ENCODE assay signal across 12 cellular contexts in the genomic region with DNA sequence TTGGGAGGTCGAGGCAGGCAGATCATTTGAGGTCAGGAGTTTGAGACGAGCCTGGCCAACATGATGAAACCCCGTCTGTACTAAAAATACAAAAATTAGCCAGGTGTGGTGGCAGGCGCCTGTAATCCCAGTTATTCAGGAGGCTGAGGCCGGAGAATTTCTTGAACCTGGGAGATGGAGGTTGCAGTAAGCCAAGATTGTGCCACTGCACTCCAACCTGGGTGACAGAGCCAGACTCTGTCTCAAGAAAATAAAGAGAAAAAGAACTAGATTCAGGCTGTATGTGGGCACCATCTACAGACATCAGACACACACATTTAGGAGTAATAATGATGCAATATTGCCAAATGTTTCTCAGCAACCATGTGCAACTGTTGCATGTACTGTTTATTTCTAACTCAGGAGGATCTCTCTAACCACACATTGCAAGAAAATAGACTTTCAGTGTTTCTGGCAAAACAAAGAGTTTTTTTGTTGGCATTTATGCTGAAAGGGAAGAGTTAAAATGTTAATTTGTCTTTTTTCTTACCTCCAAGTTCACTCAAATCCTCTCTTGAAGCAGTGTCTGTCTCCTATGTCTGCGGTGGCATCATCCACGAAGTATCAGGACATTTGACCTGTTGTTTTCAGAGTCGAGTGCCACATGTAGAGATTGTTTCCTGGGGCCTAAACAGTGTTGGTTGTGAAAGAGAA. TPM values are rescaled to one million over a fixed set of nuclear protein-coding genes. Genes with fewer than 3 reads are reported as not detected.
DNase-seq lines count a peak whose midpoint lies in the region; ATAC-seq and TF ChIP-seq lines count a peak whose summit lies in the region.
"Had no signal": no experiment of that assay in that cellular context is flagged by ENCODE, and none has a peak within 500 bp of the region (broad histone marks: within the 10 kb centered on the region; RNA-seq: fewer than 3 reads in every experiment).

No MANE protein-coding gene starts in this region.

- DNase-seq in CD14-positive monocyte (ENCODE audit: low spot score) (no peak), adrenal gland (peak in 5 of 7 donors; percentile 1 to 11 (median 6)), neural progenitor cell (ENCODE audit: low spot score) (no peak), NCI-H1048 (lab: John Stamatoyannopoulos, UW) (no peak), Kasumi-1 (lab: John Stamatoyannopoulos, UW) (no peak)
- DNase-seq: activated CD4-positive, CD25-positive, alpha-beta regulatory T cell treated with anti-CD3 and anti-CD28 coated beads, Interleukin-2, amount 50 U/mL, for 72 hours had no signal

- ATAC-seq in HG03520 (IDR thresholded peaks at IDR 0.05; ENCODE audit: unreplicated experiment) = no peak
- ATAC-seq in esophagus mucosa = no peak

- H3K9me3 ChIP-seq in adrenal gland (replicated peaks in 1 of 3) (no peaks in the 10 kb centered on the region), neural progenitor cell (ENCODE audit: low read depth) (no peaks in the 10 kb centered on the region)

- H2AFZ ChIP-seq in neural progenitor cell (replicated peaks) = no peak overlapping the region

- peak overlapping the region; percentile 43 to 89 (median 77) for H3K27ac Mint-ChIP-seq in CD14-positive monocyte
- H3K27ac Mint-ChIP-seq in neural progenitor cell = peak overlapping the region; percentile 60
- H3K27ac Mint-ChIP-seq: mesothelial cell of epicardium had no signal

- H3K27me3 Mint-ChIP-seq in CD14-positive monocyte (ENCODE audit: low read depth in 3 of 3) = peaks cover 0 to 7% (median 2%) of the 10 kb centered on the region in 3 donors
- H3K27me3 Mint-ChIP-seq in neural progenitor cell (ENCODE audit: insufficient read depth, low read depth) = peaks cover 5% of the 10 kb centered on the region

- intact Hi-C loops in CD14-positive monocyte (cut with micrococcal nuclease) = no loop called here
- intact Hi-C loops in adrenal gland (cut with DNase I) = no loop called here

- H3K27ac ChIP-seq in adrenal gland (no peak overlapping the region), neural progenitor cell (no peak overlapping the region)
- H3K27ac ChIP-seq: KMS-11 had no signal

- H3K4me1 Mint-ChIP-seq in CD14-positive monocyte (peaks cover 34% of the 10 kb centered on the region), neural progenitor cell (peaks cover 9% of the 10 kb centered on the region)
- H3K4me1 Mint-ChIP-seq: mesothelial cell of epicardium had no signal

- H3K27me3 ChIP-seq in adrenal gland = no peaks in the 10 kb centered on the region
- no peaks in the 10 kb centered on the region for H3K27me3 ChIP-seq in neural progenitor cell

- no peak overlapping the region for H3K4me3 ChIP-seq in adrenal gland
- H3K4me3 ChIP-seq in neural progenitor cell = no peak overlapping the region

- H3K9me3 Mint-ChIP-seq in CD14-positive monocyte = peaks cover 0 to 6% (median 2%) of the 10 kb centered on the region in 7 donors
- no peaks in the 10 kb centered on the region for H3K9me3 Mint-ChIP-seq in neural progenitor cell
- H3K9me3 Mint-ChIP-seq: mesothelial cell of epicardium had no signal

- no peaks in the 10 kb centered on the region for H4K20me1 ChIP-seq in neural progenitor cell (ENCODE audit: low read depth)

- H3K36me3 Mint-ChIP-seq in CD14-positive monocyte = no peaks in the 10 kb centered on the region
- no peaks in the 10 kb centered on the region for H3K36me3 Mint-ChIP-seq in neural progenitor cell
- H3K36me3 Mint-ChIP-seq: mesothelial cell of epicardium had no signal

- no peak for TF ChIP-seq RAD21 in Ishikawa (IDR thresholded peaks at IDR 0.05; ENCODE audit: low read depth)

- no peak for TF ChIP-seq EP300 in Ishikawa (IDR thresholded peaks at IDR 0.05; ENCODE audit: borderline replicate concordance)

- no peaks in the 10 kb centered on the region for H3K36me3 ChIP-seq in adrenal gland (replicated peaks in 1 of 2)
- H3K36me3 ChIP-seq in neural progenitor cell = no peaks in the 10 kb centered on the region

- H3K9ac ChIP-seq in neural progenitor cell = no peak overlapping the region
- H3K9ac ChIP-seq: KMS-11 had no signal

- no peak for TF ChIP-seq CTCF in CD14-positive monocyte (IDR thresholded peaks at IDR 0.05)
- TF ChIP-seq CTCF in adrenal gland (IDR thresholded peaks at IDR 0.05) = no peak
- no peak for TF ChIP-seq CTCF in neural progenitor cell (IDR thresholded peaks at IDR 0.05)

- no peaks in the 10 kb centered on the region for H3K79me2 ChIP-seq in neural progenitor cell (ENCODE audit: low read depth)

- no peak overlapping the region for H3K4me2 ChIP-seq in neural progenitor cell
- H3K4me2 ChIP-seq: KMS-11 had no signal

- TF ChIP-seq POLR2A in adrenal gland (IDR thresholded peaks at IDR 0.05) = no peak

- WGBS in adrenal gland, 4 donors = 78 to 83% (median 81%) methylated on average over 8 of the region's 8 CpGs

- H3K4me3 Mint-ChIP-seq in CD14-positive monocyte (no peak overlapping the region), neural progenitor cell (no peak overlapping the region)
- H3K4me3 Mint-ChIP-seq: mesothelial cell of epicardium had no signal

- H3F3A ChIP-seq in neural progenitor cell (ENCODE audit: low read depth) = peaks cover 6% of the 10 kb centered on the region

- H3K4me1 ChIP-seq in adrenal gland (replicated peaks in 1 of 2) (no peaks in the 10 kb centered on the region), neural progenitor cell (peaks cover 8% of the 10 kb centered on the region)

TF ChIP-seq in Ishikawa, 13 proteins besides CTCF, POLR2A, EP300 and RAD21:
- no peak for TF ChIP-seq NFIC (IDR thresholded peaks at IDR 0.05)
- TF ChIP-seq CEBPB (IDR thresholded peaks at IDR 0.05) = peak; percentile 41; the same call in 1 of the 2 replicates
- TF ChIP-seq, protein P1, sequence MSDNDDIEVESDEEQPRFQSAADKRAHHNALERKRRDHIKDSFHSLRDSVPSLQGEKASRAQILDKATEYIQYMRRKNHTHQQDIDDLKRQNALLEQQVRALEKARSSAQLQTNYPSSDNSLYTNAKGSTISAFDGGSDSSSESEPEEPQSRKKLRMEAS (IDR thresholded peaks at IDR 0.05) = 0 out of 2 replicates have a peak, but pooled peaks have one; percentile 22

RNA-seq across cellular contexts. Expression of a gene that starts 5.1 kb away (rescaled TPM):
- 1 to 10 TPM; 2.2 to 2.8 TPM for polyA plus RNA-seq in CD14-positive monocyte
- total RNA-seq in adrenal gland = 10 to 100 TPM in 1 of 8 donors, 1 to 10 TPM in 6, not detected in 1; 2.9 to 26.0 (median 4.0) TPM
- polyA plus RNA-seq in adrenal gland = 10 to 100 TPM in 2 of 3 donors, 1 to 10 TPM in 1; 3.3 to 24.8 (median 14.3) TPM
- total RNA-seq in neural progenitor cell (ENCODE audit: low replicate concordance) = 1.5 TPM in 1 of 2 replicates, not detected in the other
- 1.6 TPM for total RNA-seq in esophagus mucosa
- total RNA-seq: glomerular endothelial cell, mesothelial cell of epicardium had no signal

RNA-seq across cellular contexts. Expression of a gene that starts 11.9 kb away (rescaled TPM):
- under 1 TPM in 1 of 2 donors, not detected in 1; 0.30 TPM for polyA plus RNA-seq in CD14-positive monocyte
- 1 to 10 TPM in 4 of 8 donors, under 1 TPM in 1, not detected in 3; 0.60 to 6.8 (median 1.8) TPM for total RNA-seq in adrenal gland
- polyA plus RNA-seq in adrenal gland = 10 to 100 TPM in 1 of 3 donors, 1 to 10 TPM in 1, under 1 TPM in 1; 0.88 to 16.2 (median 1.3) TPM
- 0.43 TPM in 1 of 2 replicates, not detected in the other for total RNA-seq in neural progenitor cell (ENCODE audit: low replicate concordance)
- total RNA-seq in esophagus mucosa = 0.36 TPM
- total RNA-seq: glomerular endothelial cell, mesothelial cell of epicardium had no signal

Comparison
In these comparisons a context has a peak if more than half of its experiments do, and no peak if none do; other contexts are left out.
1. DNase-seq: peak in adrenal gland (5 of 7); none in CD14-positive monocyte (single experiment), neural progenitor cell (single experiment), NCI-H1048 (single experiment) and Kasumi-1 (0 of 2).